ENCODE assay signal across 16 cellular contexts in genomic region chr1:52367272-52367671, GRCh38. TPM values are rescaled to one million over a fixed set of nuclear protein-coding genes. Genes with fewer than 3 reads are reported as not detected.
DNase-seq lines count a peak whose midpoint lies in the region; ATAC-seq, FAIRE-seq and TF ChIP-seq lines count a peak whose summit lies in the region.
"Had no signal": no experiment of that assay in that cellular context is flagged by ENCODE, and none has a peak within 500 bp of the region (broad histone marks: within the 10 kb centered on the region; RNA-seq: fewer than 3 reads in every experiment).

No MANE protein-coding gene starts in this region.

- TF ChIP-seq POLR2A in GM12892 (IDR thresholded peaks at IDR 0.05; ENCODE audit: low read depth, low read length) = no peak

- ATAC-seq in CD4-positive, CD25-positive, alpha-beta regulatory T cell (ENCODE audit: low read depth in 2 of 2) = no peak
- no peak for ATAC-seq in naive B cell (ENCODE audit: low read depth in 2 of 2)

- TF ChIP-seq CTCF in VCaP (conservative IDR thresholded peaks at IDR 0.05) = no peak

- H3K4me1 Mint-ChIP-seq in T-helper 2 cell treated with Interferon-gamma antibody and Interleukin-4, amounts not matched to agents 5 μg/mL and 100 μg/mL, for 36 hours (ENCODE audit: low read depth) = peaks cover 27% of the 10 kb centered on the region
- H3K4me1 Mint-ChIP-seq in CD4-positive, CD25-positive, alpha-beta regulatory T cell = peaks cover 12 to 50% (median 29%) of the 10 kb centered on the region in 4 donors
- peaks cover 17 to 31% (median 23%) of the 10 kb centered on the region in 3 donors for H3K4me1 Mint-ChIP-seq in naive B cell

- H3K4me1 ChIP-seq in CD4-positive, CD25-positive, alpha-beta regulatory T cell (ENCODE audit: control insufficient read depth, insufficient read depth, low read length, poor library complexity, severe bottlenecking) = peaks cover 32% of the 10 kb centered on the region

- no peaks in the 10 kb centered on the region for H3K9me3 ChIP-seq in CD4-positive, CD25-positive, alpha-beta regulatory T cell (ENCODE audit: control insufficient read depth in 2 of 2, low read length in 2 of 2)
- H3K9me3 ChIP-seq: A549, MG63, neutrophil had no signal

- FAIRE-seq in GM12892 (lab: Jason Lieb, UNC) = no peak
- FAIRE-seq: A549, urothelium cell line had no signal

- peaks cover 30% of the 10 kb centered on the region for H3K36me3 Mint-ChIP-seq in T-helper 2 cell treated with Interferon-gamma antibody and Interleukin-4, amounts not matched to agents 5 μg/mL and 100 μg/mL, for 36 hours (ENCODE audit: low read depth)
- peaks cover 2% of the 10 kb centered on the region for H3K36me3 Mint-ChIP-seq in CD4-positive, CD25-positive, alpha-beta regulatory T cell
- no peaks in the 10 kb centered on the region for H3K36me3 Mint-ChIP-seq in naive B cell

- H3K27ac Mint-ChIP-seq in T-helper 2 cell treated with Interferon-gamma antibody and Interleukin-4, amounts not matched to agents 5 μg/mL and 100 μg/mL, for 36 hours = peak overlapping the region; percentile 29
- H3K27ac Mint-ChIP-seq in CD4-positive, CD25-positive, alpha-beta regulatory T cell = no peak overlapping the region
- H3K27ac Mint-ChIP-seq in naive B cell = peak overlapping the region in 1 of 6 donors; percentile 44

- DNase-seq in T-helper 2 cell treated with Interferon-gamma antibody and Interleukin-4, amounts not matched to agents 5 μg/mL and 100 μg/mL, for 36 hours (ENCODE audit: low spot score) = no peak
- DNase-seq in T-helper 2 cell (no peak), naive B cell (no peak), GM12892 (ENCODE audit: insufficient read length) (no peak), HuH-7.5 (ENCODE audit: low spot score) (no peak)
- no peak for DNase-seq in CD4-positive, CD25-positive, alpha-beta regulatory T cell
- no peak for DNase-seq in activated CD8-positive, alpha-beta memory T cell treated with anti-CD3 and anti-CD28 coated beads for 24 hours
- DNase-seq: amygdala, MG63, NCI-H1694, NCI-H446 had no signal

- no peak overlapping the region for H3K27ac ChIP-seq in CD4-positive, CD25-positive, alpha-beta regulatory T cell (ENCODE audit: insufficient read depth, low read length, poor library complexity, severe bottlenecking)
- peak overlapping the region; percentile 89 for H3K27ac ChIP-seq in VCaP

- no peaks in the 10 kb centered on the region for H3K9me3 Mint-ChIP-seq in T-helper 2 cell treated with Interferon-gamma antibody and Interleukin-4, amounts not matched to agents 5 μg/mL and 100 μg/mL, for 36 hours
- H3K9me3 Mint-ChIP-seq in CD4-positive, CD25-positive, alpha-beta regulatory T cell = no peaks in the 10 kb centered on the region
- no peaks in the 10 kb centered on the region for H3K9me3 Mint-ChIP-seq in naive B cell

- peaks cover 6% of the 10 kb centered on the region for H3K36me3 ChIP-seq in CD4-positive, CD25-positive, alpha-beta regulatory T cell (ENCODE audit: control insufficient read depth, insufficient read depth, low read length)

- peak overlapping the region; percentile 10 for H3K4me3 Mint-ChIP-seq in T-helper 2 cell treated with Interferon-gamma antibody and Interleukin-4, amounts not matched to agents 5 μg/mL and 100 μg/mL, for 36 hours
- peak overlapping the region in 3 of 4 donors; percentile 10 to 97 (median 94) for H3K4me3 Mint-ChIP-seq in CD4-positive, CD25-positive, alpha-beta regulatory T cell
- peak overlapping the region in 7 of 8 donors; percentile 24 to 91 (median 54) for H3K4me3 Mint-ChIP-seq in naive B cell

- H3K27me3 ChIP-seq in CD4-positive, CD25-positive, alpha-beta regulatory T cell (ENCODE audit: control insufficient read depth, insufficient read depth, low read length) = no peaks in the 10 kb centered on the region
- H3K27me3 ChIP-seq: hepatocyte, MG63 had no signal

- H3K27me3 Mint-ChIP-seq in T-helper 2 cell treated with Interferon-gamma antibody and Interleukin-4, amounts not matched to agents 5 μg/mL and 100 μg/mL, for 36 hours (ENCODE audit: low read depth) = no peaks in the 10 kb centered on the region
- H3K27me3 Mint-ChIP-seq in CD4-positive, CD25-positive, alpha-beta regulatory T cell = no peaks in the 10 kb centered on the region
- H3K27me3 Mint-ChIP-seq in naive B cell = peaks cover 0 to 5% (median 0%) of the 10 kb centered on the region in 3 donors

- H3K4me3 ChIP-seq in CD4-positive, CD25-positive, alpha-beta regulatory T cell (ENCODE audit: low read depth, low read length) = peak overlapping the region; percentile 82
- H3K4me3 ChIP-seq: hepatocyte had no signal

RNA-seq across cellular contexts. Expression of gene CC2D1B, which starts 1.3 kb away (rescaled TPM):
- 51.4 TPM for total RNA-seq in CD4-positive, CD25-positive, alpha-beta regulatory T cell
- polyA plus RNA-seq in CD4-positive, CD25-positive, alpha-beta regulatory T cell = 10 to 100 TPM in 1 of 4 donors, 1 to 10 TPM in 3; 4.1 to 11.7 (median 5.8) TPM
- polyA plus RNA-seq in naive B cell (ENCODE audit: low read depth in 6 of 6) = 1 to 10 TPM; 3.8 to 9.8 (median 4.5) TPM
- polyA plus RNA-seq in GM12892 (2012; ENCODE audit: missing spikeins) = 12.8 TPM

RNA-seq across cellular contexts. Expression of gene ORC1, which starts 37.0 kb away (rescaled TPM):
- total RNA-seq in CD4-positive, CD25-positive, alpha-beta regulatory T cell = 3.0 TPM
- 1 to 10 TPM in 3 of 4 donors, under 1 TPM in 1; 0.32 to 2.4 (median 1.5) TPM for polyA plus RNA-seq in CD4-positive, CD25-positive, alpha-beta regulatory T cell
- not detected for polyA plus RNA-seq in naive B cell (ENCODE audit: low read depth in 6 of 6)
- 13.3 TPM for polyA plus RNA-seq in GM12892 (2012; ENCODE audit: missing spikeins)

RNA-seq across cellular contexts. Expression of gene PRPF38A, which starts 37.1 kb away (rescaled TPM):
- 64.4 TPM for total RNA-seq in CD4-positive, CD25-positive, alpha-beta regulatory T cell
- 10 to 100 TPM; 38.9 to 43.6 (median 41.1) TPM for polyA plus RNA-seq in CD4-positive, CD25-positive, alpha-beta regulatory T cell
- polyA plus RNA-seq in naive B cell (ENCODE audit: low read depth in 6 of 6) = 10 to 100 TPM; 22.3 to 39.5 (median 31.2) TPM
- 46.0 TPM for polyA plus RNA-seq in GM12892 (2012; ENCODE audit: missing spikeins)

Comparison
In these comparisons a context has a peak if more than half of its experiments do, and no peak if none do; other contexts are left out.
1. H3K4me3 Mint-ChIP-seq: peak in every context shown above with its lines; median percentile 94 in CD4-positive, CD25-positive, alpha-beta regulatory T cell; 54 in naive B cell; 10 in T-helper 2 cell treated with Interferon-gamma antibody and Interleukin-4, amounts not matched to agents 5 μg/mL and 100 μg/mL, for 36 hours.